Comparison of ENCODE assay signal across 27 cellular contexts in genomic region chr18:58978916-58979315, GRCh38.
"Had no signal": no experiment of that assay in that cellular context is flagged by ENCODE, and none has a peak within 500 bp of the region (broad histone marks: within the 10 kb centered on the region; RNA-seq: fewer than 3 reads in every experiment).

No MANE protein-coding gene starts in this region.

- H3K27me3 Mint-ChIP-seq: stimulated activated memory B cell treated with anti-CD40 and anti-IgM and Interleukin-4, amounts not matched to agents 10 μg/mL and 1 μg/mL and 100 μg/mL, for 72 hours; stimulated activated naive B cell treated with anti-CD40 and anti-IgM and Interleukin-4, amounts not matched to agents 10 μg/mL and 1 μg/mL and 100 μg/mL, for 72 hours; type B pancreatic cell had no signal

- H3K9me3 Mint-ChIP-seq: stimulated activated effector memory CD8-positive, alpha-beta T cell treated with anti-CD3 and anti-CD28 coated beads, Interleukin-12 subunit alpha, Interleukin-12 subunit beta, amount 100 ng/mL, for 72 hours; stimulated activated memory B cell treated with anti-CD40 and anti-IgM and Interleukin-4, amounts not matched to agents 10 μg/mL and 1 μg/mL and 100 μg/mL, for 72 hours; stimulated activated naive B cell treated with anti-CD40 and anti-IgM and Interleukin-4, amounts not matched to agents 10 μg/mL and 1 μg/mL and 100 μg/mL, for 72 hours; stimulated activated naive CD8-positive, alpha-beta T cell treated with anti-CD3 and anti-CD28 coated beads, Interleukin-15, amount 100 ng/mL, for 72 hours; stimulated activated naive CD8-positive, alpha-beta T cell treated with anti-CD3 and anti-CD28 coated beads, Interleukin-15, Interleukin-2, amounts not matched to agents 100 ng/mL and 50 ng/mL, for 24 hours; type B pancreatic cell had no signal

- H3K27me3 ChIP-seq: stomach, suprapubic skin, testis, thyroid gland, tibial artery, tibial nerve, transverse colon, upper lobe of left lung, upper lobe of right lung, uterus, vagina had no signal

- H3K27ac ChIP-seq: stomach, suprapubic skin, testis, thyroid gland, tibial artery, transverse colon, upper lobe of left lung, upper lobe of right lung, uterus, vagina had no signal

- H3K36me3 ChIP-seq: uterus had no signal

- H3K27ac Mint-ChIP-seq: stimulated activated effector memory CD8-positive, alpha-beta T cell treated with anti-CD3 and anti-CD28 coated beads, Interleukin-12 subunit alpha, Interleukin-12 subunit beta, amount 100 ng/mL, for 72 hours; stimulated activated naive CD8-positive, alpha-beta T cell treated with anti-CD3 and anti-CD28 coated beads, Interleukin-15, amount 100 ng/mL, for 72 hours; stimulated activated naive CD8-positive, alpha-beta T cell treated with anti-CD3 and anti-CD28 coated beads, Interleukin-15, Interleukin-2, amounts not matched to agents 100 ng/mL and 50 ng/mL, for 24 hours; type B pancreatic cell had no signal

- H3K9me3 ChIP-seq: stomach, suprapubic skin, testis, thoracic aorta, thyroid gland, tibial artery, tibial nerve, transverse colon, upper lobe of left lung, upper lobe of right lung, uterus, vagina had no signal

- H3K4me1 ChIP-seq: suprapubic skin, testis, uterus had no signal

- DNase-seq: stimulated activated CD4-positive, alpha-beta T cell treated with anti-CD3 and anti-CD28 coated beads, Interleukin-2, amount 100 ng/mL, for 48 hours; stimulated activated CD4-positive, alpha-beta T cell treated with anti-CD3 and anti-CD28 coated beads, Interleukin-4, amount 100 ng/mL, for 1 hour; stimulated activated CD4-positive, alpha-beta T cell treated with anti-CD3 and anti-CD28 coated beads, Interleukin-4, amount 100 ng/mL, for 24 hours; stimulated activated CD4-positive, alpha-beta T cell treated with anti-CD3 and anti-CD28 coated beads, Interleukin-4, amount 100 ng/mL, for 4 hours; stimulated activated CD8-positive, alpha-beta memory T cell treated with anti-CD3 and anti-CD28 coated beads, Interleukin-4, amount 100 ng/mL, for 48 hours; stimulated activated naive B cell treated with anti-CD40 and anti-IgM and Interleukin-4, amounts not matched to agents 10 μg/mL and 1 μg/mL and 100 μg/mL, for 72 hours; stimulated activated naive CD4-positive, alpha-beta T cell; stimulated activated naive CD4-positive, alpha-beta T cell treated with Interleukin-2 at 50 U/mL for 16 hours; stimulated activated naive CD8-positive, alpha-beta T cell treated with anti-CD3 and anti-CD28 coated beads, Interleukin-15, amount 100 ng/mL, for 72 hours; stimulated activated naive CD8-positive, alpha-beta T cell treated with anti-CD3 and anti-CD28 coated beads, Interleukin-15, Interleukin-2, amounts not matched to agents 100 U/mL and 50 U/mL, for 24 hours; stomach; testis; thyroid gland; tibial artery; transverse colon; trophoblast cell; upper lobe of left lung; upper lobe of right lung; uterus had no signal

- ATAC-seq: stimulated activated effector memory CD8-positive, alpha-beta T cell treated with anti-CD3 and anti-CD28 coated beads, Interleukin-12 subunit alpha, Interleukin-12 subunit beta, amount 100 ng/mL, for 72 hours; stimulated activated memory B cell treated with anti-CD40 and anti-IgM and Interleukin-4, amounts not matched to agents 10 μg/mL and 1 μg/mL and 100 μg/mL, for 72 hours; stimulated activated naive B cell treated with anti-CD40 and anti-IgM and Interleukin-4, amounts not matched to agents 10 μg/mL and 1 μg/mL and 100 μg/mL, for 72 hours; stimulated activated naive CD8-positive, alpha-beta T cell treated with anti-CD3 and anti-CD28 coated beads, Interleukin-15, amount 100 ng/mL, for 72 hours; stimulated activated naive CD8-positive, alpha-beta T cell treated with anti-CD3 and anti-CD28 coated beads, Interleukin-15, Interleukin-2, amounts not matched to agents 100 U/mL and 50 U/mL, for 24 hours; upper lobe of right lung had no signal

- H3K4me3 Mint-ChIP-seq: stimulated activated effector memory CD8-positive, alpha-beta T cell treated with anti-CD3 and anti-CD28 coated beads, Interleukin-12 subunit alpha, Interleukin-12 subunit beta, amount 100 ng/mL, for 72 hours; stimulated activated memory B cell treated with anti-CD40 and anti-IgM and Interleukin-4, amounts not matched to agents 10 μg/mL and 1 μg/mL and 100 μg/mL, for 72 hours; stimulated activated naive B cell treated with anti-CD40 and anti-IgM and Interleukin-4, amounts not matched to agents 10 μg/mL and 1 μg/mL and 100 μg/mL, for 72 hours; stimulated activated naive CD8-positive, alpha-beta T cell treated with anti-CD3 and anti-CD28 coated beads, Interleukin-15, amount 100 ng/mL, for 72 hours; stimulated activated naive CD8-positive, alpha-beta T cell treated with anti-CD3 and anti-CD28 coated beads, Interleukin-15, Interleukin-2, amounts not matched to agents 100 ng/mL and 50 ng/mL, for 24 hours; type B pancreatic cell had no signal

- H3K4me3 ChIP-seq: stomach, suprapubic skin, testis, thoracic aorta, thyroid gland, tibial artery, tibial nerve, transverse colon, upper lobe of left lung, upper lobe of right lung, uterus, vagina had no signal

- H3K4me1 Mint-ChIP-seq: stimulated activated naive CD8-positive, alpha-beta T cell treated with anti-CD3 and anti-CD28 coated beads, Interleukin-15, amount 100 ng/mL, for 72 hours had no signal
